Comparison of ENCODE assay signal across 1 cellular context in genomic region chr2:28342081-28342967, GRCh38.
TF ChIP-seq lines count a peak whose summit lies in the region.

No MANE protein-coding gene starts in this region.

TF ChIP-seq in SK-N-SH, 30 proteins besides CTCF, POLR2A, EP300 and RAD21:
- TF ChIP-seq REST (IDR thresholded peaks at IDR 0.05; ENCODE audit: low read depth, low read length) (no peak), TCF12 (IDR thresholded peaks at IDR 0.05) (peak; percentile 39; the same call in 1 of the 2 replicates), NFIC (IDR thresholded peaks at IDR 0.05; ENCODE audit: borderline replicate concordance) (peak; percentile 17; the same call in 1 of the 2 replicates)
